Comparison of ENCODE assay signal across 1 cellular context in genomic region chr19:12035220-12036172, GRCh38.
A peak's percentile ranks its signal among the peaks of the same experiment; 100 is the strongest.
TF ChIP-seq lines count a peak whose summit lies in the region.

TSS of gene ZNF433 (minus strand) at chr19:12035679. CDS start at chr19:12035539, 140 bp downstream.

TF ChIP-seq in HepG2, 621 proteins besides CTCF, POLR2A, EP300 and RAD21 (continued from another document and continues in another):
- TF ChIP-seq ZFP91 (CRISPR knock-in tag; IDR thresholded peaks at IDR 0.05; ENCODE audit: borderline replicate concordance), result peak; percentile 77; the same call in 1 of the 2 replicates
- TF ChIP-seq KLF6 (CRISPR knock-in tag; IDR thresholded peaks at IDR 0.05), result 0 out of 2 replicates have a peak, but pooled peaks have one; percentile 37
- TF ChIP-seq ELF1 (CRISPR knock-in tag; IDR thresholded peaks at IDR 0.05), result no peak
- 0 out of 2 replicates have a peak, but pooled peaks have one; percentile 63 for TF ChIP-seq ZNF678 (CRISPR knock-in tag; IDR thresholded peaks at IDR 0.05)
- TF ChIP-seq FOXJ3 (CRISPR knock-in tag; IDR thresholded peaks at IDR 0.05; ENCODE audit: borderline replicate concordance), result no peak
- 0 out of 2 replicates have a peak, but pooled peaks have one; percentile 73 for TF ChIP-seq ZNF567 (CRISPR knock-in tag; IDR thresholded peaks at IDR 0.05; ENCODE audit: borderline replicate concordance)
- no peak for TF ChIP-seq ZNF17 (CRISPR knock-in tag; IDR thresholded peaks at IDR 0.05)
- no peak for TF ChIP-seq MED13 (CRISPR knock-in tag; IDR thresholded peaks at IDR 0.05)
- TF ChIP-seq ZHX2 (IDR thresholded peaks at IDR 0.05; ENCODE audit: low read depth), result no peak
- no peak for TF ChIP-seq ZHX2 (CRISPR knock-in tag; IDR thresholded peaks at IDR 0.05; ENCODE audit: borderline replicate concordance)
- TF ChIP-seq ZBED4 (CRISPR knock-in tag; IDR thresholded peaks at IDR 0.05; ENCODE audit: borderline replicate concordance), result no peak
- TF ChIP-seq KLF11 (CRISPR knock-in tag; IDR thresholded peaks at IDR 0.05), result no peak
- peak; percentile 65; the same call in 1 of the 2 replicates for TF ChIP-seq ZNF607 (CRISPR knock-in tag; IDR thresholded peaks at IDR 0.05; ENCODE audit: borderline replicate concordance)
- TF ChIP-seq ZNF136 (CRISPR knock-in tag; IDR thresholded peaks at IDR 0.05; ENCODE audit: low read depth), result no peak
- TF ChIP-seq CHD4 (IDR thresholded peaks at IDR 0.05; ENCODE audit: borderline replicate concordance, low read length), result no peak
- TF ChIP-seq HIC2 (CRISPR knock-in tag; IDR thresholded peaks at IDR 0.05; ENCODE audit: low read depth), result no peak
- TF ChIP-seq FOXK1 (CRISPR knock-in tag; IDR thresholded peaks at IDR 0.05; ENCODE audit: borderline replicate concordance, low read depth), result no peak
- TF ChIP-seq RBM39 (IDR thresholded peaks at IDR 0.05; ENCODE audit: low read depth, low read length, poor library complexity, severe bottlenecking), result no peak
- no peak for TF ChIP-seq ZNF180 (CRISPR knock-in tag; IDR thresholded peaks at IDR 0.05; ENCODE audit: borderline replicate concordance, low read depth)
- TF ChIP-seq LCORL (IDR thresholded peaks at IDR 0.05), result no peak
- TF ChIP-seq LCORL (CRISPR knock-in tag; IDR thresholded peaks at IDR 0.05), result 0 out of 2 replicates have a peak, but pooled peaks have one; percentile 33
- 0 out of 2 replicates have a peak, but pooled peaks have one; percentile 6 for TF ChIP-seq HIVEP1 (CRISPR knock-in tag; IDR thresholded peaks at IDR 0.05)
- no peak for TF ChIP-seq ATF7-NPFF (CRISPR knock-in tag; IDR thresholded peaks at IDR 0.05; ENCODE audit: low read depth)
- peak; percentile 54; the same call in 1 of the 2 replicates for TF ChIP-seq SALL1 (CRISPR knock-in tag; IDR thresholded peaks at IDR 0.05)
- TF ChIP-seq ZNF441 (CRISPR knock-in tag; IDR thresholded peaks at IDR 0.05; ENCODE audit: borderline replicate concordance), result no peak
- TF ChIP-seq ZNF891 (CRISPR knock-in tag; IDR thresholded peaks at IDR 0.05), result no peak; the same call in 1 of the 2 replicates
- TF ChIP-seq ZNF512 (CRISPR knock-in tag; IDR thresholded peaks at IDR 0.05), result no peak
- peak; percentile 62 for TF ChIP-seq SP2 (CRISPR knock-in tag; IDR thresholded peaks at IDR 0.05)
- no peak; the same call in 1 of the 2 replicates for TF ChIP-seq BCL3 (CRISPR knock-in tag; IDR thresholded peaks at IDR 0.05)
- TF ChIP-seq GMEB1 (CRISPR knock-in tag; IDR thresholded peaks at IDR 0.05; ENCODE audit: borderline replicate concordance), result peak; percentile 37; the same call in 1 of the 2 replicates
- no peak for TF ChIP-seq HNF1A (IDR thresholded peaks at IDR 0.05; ENCODE audit: low read depth)
- TF ChIP-seq HNF1A (CRISPR knock-in tag; IDR thresholded peaks at IDR 0.05; ENCODE audit: borderline replicate concordance), result peak; percentile 63; the same call in 1 of the 2 replicates
- 0 out of 2 replicates have a peak, but pooled peaks have one; percentile 23 for TF ChIP-seq ZNF34 (CRISPR knock-in tag; IDR thresholded peaks at IDR 0.05; ENCODE audit: borderline replicate concordance)
- peak; percentile 45; the same call in 1 of the 2 replicates for TF ChIP-seq MAX (IDR thresholded peaks at IDR 0.05)
